17 cellular contexts compared by ENCODE assay signal in genomic region chr19:3513198-3514140, GRCh38. TPM values are rescaled to one million over a fixed set of nuclear protein-coding genes. Genes with fewer than 3 reads are reported as not detected.
DNase-seq lines count a peak whose midpoint lies in the region; ATAC-seq and TF ChIP-seq lines count a peak whose summit lies in the region.
"Had no signal": no experiment of that assay in that cellular context is flagged by ENCODE, and none has a peak within 500 bp of the region (broad histone marks: within the 10 kb centered on the region; RNA-seq: fewer than 3 reads in every experiment).

No MANE protein-coding gene starts in this region.

- TF ChIP-seq CTCF in Panc1 (IDR thresholded peaks at IDR 0.05) (no peak), dorsolateral prefrontal cortex (IDR thresholded peaks at IDR 0.05 in 54 of 56, conservative IDR thresholded peaks at IDR 0.05 in 2 of 56; ENCODE audit: low read depth in 1 of 56, partially characterized antibody in 56 of 56) (no peak), tibial artery (IDR thresholded peaks at IDR 0.05) (no peak), progenitor cell of endocrine pancreas (IDR thresholded peaks at IDR 0.05; ENCODE audit: unreplicated experiment) (no peak)

- CTCF ChIA-PET in Panc1 (lab: Charles Lee) = no interaction called here

- no peaks in the 10 kb centered on the region for H3K9me3 ChIP-seq in Panc1 (ENCODE audit: control insufficient read depth, insufficient read depth, low read depth, low read length)
- H3K9me3 ChIP-seq in tibial artery = no peaks in the 10 kb centered on the region

- H3K27ac Mint-ChIP-seq in progenitor cell of endocrine pancreas = no peak overlapping the region
- H3K27ac Mint-ChIP-seq: activated naive CD8-positive, alpha-beta T cell treated with anti-CD3 and anti-CD28 coated beads, Interleukin-2, amount 50 U/mL, for 24 hours; stimulated activated memory B cell treated with anti-CD40 and anti-IgM and Interleukin-4, amounts not matched to agents 10 μg/mL and 1 μg/mL and 100 μg/mL, for 72 hours had no signal

- H3K27me3 ChIP-seq in Panc1 (ENCODE audit: control insufficient read depth, insufficient read depth, low read length) = no peaks in the 10 kb centered on the region
- H3K27me3 ChIP-seq in dorsolateral prefrontal cortex = no peaks in the 10 kb centered on the region
- H3K27me3 ChIP-seq in tibial artery = no peaks in the 10 kb centered on the region

- no peak overlapping the region for H3K4me3 Mint-ChIP-seq in progenitor cell of endocrine pancreas (ENCODE audit: low read depth)
- H3K4me3 Mint-ChIP-seq: activated naive CD8-positive, alpha-beta T cell treated with anti-CD3 and anti-CD28 coated beads, Interleukin-2, amount 50 U/mL, for 24 hours; stimulated activated memory B cell treated with anti-CD40 and anti-IgM and Interleukin-4, amounts not matched to agents 10 μg/mL and 1 μg/mL and 100 μg/mL, for 72 hours had no signal

- H3K4me1 ChIP-seq in Panc1 (ENCODE audit: control insufficient read depth, insufficient read depth, low read length) = no peaks in the 10 kb centered on the region; the same call in none of the 2 replicates
- peaks cover 0 to 38% (median 21%) of the 10 kb centered on the region in 4 donors for H3K4me1 ChIP-seq in tibial artery

- no TSS peak for BruUV-seq in Panc1 (replicated peaks; lab: Mats Ljungman, UMichigan)

- no peaks in the 10 kb centered on the region for H3K27me3 Mint-ChIP-seq in progenitor cell of endocrine pancreas
- H3K27me3 Mint-ChIP-seq: activated naive CD8-positive, alpha-beta T cell treated with anti-CD3 and anti-CD28 coated beads, Interleukin-2, amount 50 U/mL, for 24 hours; stimulated activated memory B cell treated with anti-CD40 and anti-IgM and Interleukin-4, amounts not matched to agents 10 μg/mL and 1 μg/mL and 100 μg/mL, for 72 hours had no signal

- no peak overlapping the region for H3K4me3 ChIP-seq in Panc1 (ENCODE audit: low read depth in 2 of 2, low read length in 2 of 2)
- H3K4me3 ChIP-seq in dorsolateral prefrontal cortex = no peak overlapping the region
- no peak overlapping the region for H3K4me3 ChIP-seq in tibial artery
- H3K4me3 ChIP-seq: skin epidermis had no signal

- H3K27ac ChIP-seq in Panc1 (ENCODE audit: low read length) (no peak overlapping the region), dorsolateral prefrontal cortex (peak overlapping the region in 37 of 59 donors; percentile 2 to 75 (median 53)), tibial artery (no peak overlapping the region)
- H3K27ac ChIP-seq: skin epidermis had no signal

- H3K36me3 ChIP-seq in Panc1 (ENCODE audit: control insufficient read depth, insufficient read depth, low read length) (no peaks in the 10 kb centered on the region; the same call in 1 of the 2 replicates), tibial artery (peaks cover 0 to 28% (median 7%) of the 10 kb centered on the region in 3 donors)

- H3K9me3 Mint-ChIP-seq in progenitor cell of endocrine pancreas (ENCODE audit: low read depth) = no peaks in the 10 kb centered on the region
- H3K9me3 Mint-ChIP-seq: activated naive CD8-positive, alpha-beta T cell treated with anti-CD3 and anti-CD28 coated beads, Interleukin-2, amount 50 U/mL, for 24 hours; stimulated activated memory B cell treated with anti-CD40 and anti-IgM and Interleukin-4, amounts not matched to agents 10 μg/mL and 1 μg/mL and 100 μg/mL, for 72 hours had no signal

- ATAC-seq in Panc1 (0 out of 2 replicates have a peak, but pooled peaks have one; percentile 33), sciatic nerve (peak; percentile 5), HG03196 (IDR thresholded peaks at IDR 0.05; ENCODE audit: unreplicated experiment) (no peak)
- ATAC-seq: activated naive CD8-positive, alpha-beta T cell treated with anti-CD3 and anti-CD28 coated beads, Interleukin-2, amount 50 U/mL, for 24 hours; stimulated activated memory B cell treated with anti-CD40 and anti-IgM and Interleukin-4, amounts not matched to agents 10 μg/mL and 1 μg/mL and 100 μg/mL, for 72 hours had no signal

- POLR2A ChIA-PET in Panc1 (lab: Charles Lee) = no interaction called here

- DNase-seq in Panc1 (ENCODE audit: low read depth, low spot score) (no peak), dorsolateral prefrontal cortex (no peak), sciatic nerve (ENCODE audit: low spot score) (no peak), tibial artery (no peak), progenitor cell of endocrine pancreas (ENCODE audit: low spot score, unreplicated experiment) (no peak)
- DNase-seq: activated CD4-positive, alpha-beta T cell treated with anti-CD3 and anti-CD28 coated beads, Interleukin-2, amount 50 U/mL, for 48 hours; activated naive CD8-positive, alpha-beta T cell treated with anti-CD3 and anti-CD28 coated beads, Interleukin-2, amount 50 U/mL, for 24 hours; NCI-H187 had no signal

- peaks cover 6% of the 10 kb centered on the region for H3K4me1 Mint-ChIP-seq in progenitor cell of endocrine pancreas (ENCODE audit: low read depth)

- intact Hi-C loops in Panc1 (cut with micrococcal nuclease; ENCODE audit: unreplicated experiment) = no loop called here
- intact Hi-C loops in dorsolateral prefrontal cortex (cut with DNase I) = no loop called here
- intact Hi-C loops in sciatic nerve (cut with DNase I) = no loop called here
- intact Hi-C loops in tibial artery (cut with DNase I; ENCODE audit: low total_unique reads) = loop anchor here (5.0 kb wide), 1 partner anchor 564 kb away; no protein-coding TSS in a partner anchor

- in situ Hi-C loops in Panc1 (cut with HindIII; ENCODE audit: low pct_unique_long_range_greater_than_20kb, low sequenced_read_pairs) = no loop called here

- peaks cover 4% of the 10 kb centered on the region for H3K36me3 Mint-ChIP-seq in progenitor cell of endocrine pancreas (ENCODE audit: insufficient read depth)

RNA-seq across cellular contexts. Expression of gene FZR1, which starts 7.4 kb away (rescaled TPM):
- total RNA-seq in Panc1 (2021; ENCODE audit: unreplicated experiment) = 48.7 TPM
- polyA plus RNA-seq in Panc1 (2012; ENCODE audit: insufficient read length) = 50.4 TPM
- total RNA-seq in dorsolateral prefrontal cortex = 10 to 100 TPM; 46.4 to 99.1 (median 71.7) TPM
- 46.1 TPM for total RNA-seq in sciatic nerve
- 61.3 and 70.5 TPM in 2 replicates for total RNA-seq in progenitor cell of endocrine pancreas

RNA-seq across cellular contexts. Expression of gene DOHH, which starts 13.0 kb away (rescaled TPM):
- total RNA-seq in Panc1 (2021; ENCODE audit: unreplicated experiment) (24.9 TPM), dorsolateral prefrontal cortex (10 to 100 TPM; 16.9 to 48.4 (median 26.1) TPM), sciatic nerve (8.4 TPM), progenitor cell of endocrine pancreas (9.4 and 9.9 TPM in 2 replicates)
- polyA plus RNA-seq in Panc1 (2012; ENCODE audit: insufficient read length) = 38.2 TPM

RNA-seq across cellular contexts. Expression of gene TEKTIP1, which starts 25.5 kb away (rescaled TPM):
- not detected for total RNA-seq in Panc1 (2021; ENCODE audit: unreplicated experiment)
- polyA plus RNA-seq in Panc1 (2012; ENCODE audit: insufficient read length) = 8.4 TPM
- 10 to 100 TPM in 3 of 120 experiments, 1 to 10 TPM in 117; 1.0 to 11.2 (median 4.6) TPM for total RNA-seq in dorsolateral prefrontal cortex
- total RNA-seq in sciatic nerve = 4.9 TPM
- 3.8 and 4.0 TPM in 2 replicates for total RNA-seq in progenitor cell of endocrine pancreas
- total RNA-seq: epithelial cell of proximal tubule, glomerular endothelial cell, HT-29, NCI-H460 had no signal
- polyA plus RNA-seq: BJ, keratinocyte had no signal

RNA-seq across cellular contexts. Expression of gene SMIM44, which starts 30.2 kb away (rescaled TPM):
- not detected for total RNA-seq in Panc1 (2021; ENCODE audit: unreplicated experiment)
- polyA plus RNA-seq in Panc1 (2012; ENCODE audit: insufficient read length) = not detected
- 1 to 10 TPM in 2 of 120 experiments, not detected in 118; 1.4 to 1.6 TPM for total RNA-seq in dorsolateral prefrontal cortex
- not detected for total RNA-seq in sciatic nerve
- not detected in 2 replicates for total RNA-seq in progenitor cell of endocrine pancreas
- total RNA-seq: glomerular endothelial cell, NCI-H460 had no signal
- polyA plus RNA-seq: BJ, keratinocyte had no signal

RNA-seq across cellular contexts. Expression of gene SMIM24, which starts 33.1 kb away (rescaled TPM):
- total RNA-seq in Panc1 (2021; ENCODE audit: unreplicated experiment) = 0.28 TPM
- polyA plus RNA-seq in Panc1 (2012; ENCODE audit: insufficient read length) = not detected
- total RNA-seq in dorsolateral prefrontal cortex = 10 to 100 TPM in 4 of 120 experiments, 1 to 10 TPM in 112, under 1 TPM in 3, not detected in 1; 0.80 to 14.7 (median 4.2) TPM
- total RNA-seq in sciatic nerve = not detected
- total RNA-seq in progenitor cell of endocrine pancreas = 1.3 and 1.6 TPM in 2 replicates
- total RNA-seq: glomerular endothelial cell, NCI-H460 had no signal
- polyA plus RNA-seq: keratinocyte had no signal

Comparison
In these comparisons a context has a peak if more than half of its experiments do, and no peak if none do; other contexts are left out.
1. H3K27ac ChIP-seq: peak in dorsolateral prefrontal cortex (37 of 59); none in Panc1 (single experiment) and tibial artery (0 of 2).